18 cellular contexts compared by ENCODE assay signal in genomic region chr10:53918755-53919154, GRCh38.
A peak's percentile ranks its signal among the peaks of the same experiment; 100 is the strongest.
DNase-seq lines count a peak whose midpoint lies in the region; ATAC-seq and TF ChIP-seq lines count a peak whose summit lies in the region.
"Had no signal": no experiment of that assay in that cellular context is flagged by ENCODE, and none has a peak within 500 bp of the region (broad histone marks: within the 10 kb centered on the region; RNA-seq: fewer than 3 reads in every experiment).

No MANE protein-coding gene starts in this region.

- H3K79me1 ChIP-seq in neuronal stem cell (ENCODE audit: low read depth, low read length), result no peaks in the 10 kb centered on the region

- H3K27me3 Mint-ChIP-seq in activated T-helper 17 cell treated with anti-CD3 and anti-CD28 coated beads, Interleukin-2, amount 50 U/mL, for 72 hours, result no peaks in the 10 kb centered on the region

- no peaks in the 10 kb centered on the region for H3K4me1 ChIP-seq in neuronal stem cell (ENCODE audit: control insufficient read depth in 2 of 2, insufficient read depth in 1 of 2, low read depth in 1 of 2, low read length in 2 of 2)
- no peaks in the 10 kb centered on the region for H3K4me1 ChIP-seq in mucosa of descending colon (ENCODE audit: low read depth)

- H3K9me3 Mint-ChIP-seq in activated T-helper 17 cell treated with anti-CD3 and anti-CD28 coated beads, Interleukin-2, amount 50 U/mL, for 72 hours, result peaks cover 6% of the 10 kb centered on the region

- H3K18ac ChIP-seq in neuronal stem cell (ENCODE audit: low read length), result no peak overlapping the region

- H3K4me3 Mint-ChIP-seq in activated T-helper 17 cell treated with anti-CD3 and anti-CD28 coated beads, Interleukin-2, amount 50 U/mL, for 72 hours, result no peak overlapping the region
- H3K4me3 Mint-ChIP-seq: CD14-positive monocyte had no signal

- no peak overlapping the region for H3K4me2 ChIP-seq in neuronal stem cell (ENCODE audit: insufficient read depth, low read length, poor library complexity, severe bottlenecking)
- H3K4me2 ChIP-seq: KMS-11, PC-9 had no signal

- H3K27ac ChIP-seq in neuronal stem cell (replicated peaks; ENCODE audit: low read length), result no peak overlapping the region
- H3K27ac ChIP-seq: KMS-11, PC-9, SK-N-MC had no signal

- H3K36me3 ChIP-seq in neuronal stem cell (replicated peaks in 1 of 2; ENCODE audit: control insufficient read depth in 2 of 2, insufficient read depth in 2 of 2, low read length in 2 of 2) (no peaks in the 10 kb centered on the region), mucosa of descending colon (ENCODE audit: low read depth) (no peaks in the 10 kb centered on the region)

- H2BK5ac ChIP-seq in neuronal stem cell (ENCODE audit: low read length), result no peak overlapping the region

- H2AFZ ChIP-seq in neuronal stem cell (ENCODE audit: low read length), result peak overlapping the region; percentile 2
- H2AFZ ChIP-seq: PC-9 had no signal

- DNase-seq in ELF-1 (ENCODE audit: low read depth, low spot score), result peak; percentile 28
- peak; percentile 19 for DNase-seq in RKO (ENCODE audit: low spot score)
- peak; percentile 11 for DNase-seq in iPS DF 4.7 (ENCODE audit: extremely low read depth, low spot score)
- no peak for DNase-seq in neuronal stem cell (ENCODE audit: low spot score)
- no peak for DNase-seq in activated CD4-positive, alpha-beta T cell treated with anti-CD3 and anti-CD28 coated beads for 48 hours
- no peak for DNase-seq in mucosa of descending colon
- DNase-seq: DMS153, NCI-H1048, NCI-H2081 treated with DMSO at 0.1 percent for 48 hours, NCI-H510A, NCI-H774, PC-9 had no signal

- no peak overlapping the region for H3K27ac Mint-ChIP-seq in activated T-helper 17 cell treated with anti-CD3 and anti-CD28 coated beads, Interleukin-2, amount 50 U/mL, for 72 hours
- H3K27ac Mint-ChIP-seq: CD14-positive monocyte had no signal

- H4K8ac ChIP-seq in neuronal stem cell (ENCODE audit: low read depth, low read length), result no peak overlapping the region

- H3K9ac ChIP-seq in neuronal stem cell (ENCODE audit: low read depth, low read length, poor library complexity), result no peak overlapping the region
- H3K9ac ChIP-seq: KMS-11 had no signal

- no peak overlapping the region for H4K91ac ChIP-seq in neuronal stem cell (ENCODE audit: low read depth, low read length, poor library complexity)

- H2BK120ac ChIP-seq in neuronal stem cell (ENCODE audit: low read depth, low read length), result no peak overlapping the region

- no peak overlapping the region for H2AK5ac ChIP-seq in neuronal stem cell (ENCODE audit: low read depth, low read length)

- TF ChIP-seq CTCF in mucosa of descending colon (IDR thresholded peaks at IDR 0.05), result no peak

- no peak overlapping the region for H3K23ac ChIP-seq in neuronal stem cell (ENCODE audit: low read depth, low read length, poor library complexity)

- H3K4ac ChIP-seq in neuronal stem cell (ENCODE audit: low read length), result no peak overlapping the region

- H3K36me3 Mint-ChIP-seq in activated T-helper 17 cell treated with anti-CD3 and anti-CD28 coated beads, Interleukin-2, amount 50 U/mL, for 72 hours (ENCODE audit: low read depth), result no peaks in the 10 kb centered on the region
- H3K36me3 Mint-ChIP-seq: CD14-positive monocyte had no signal

- no peaks in the 10 kb centered on the region for H3K27me3 ChIP-seq in neuronal stem cell (ENCODE audit: control insufficient read depth in 3 of 3, insufficient read depth in 3 of 3, low read depth in 1 of 3, low read length in 3 of 3)

- no peak for ATAC-seq in activated T-helper 17 cell treated with anti-CD3 and anti-CD28 coated beads, Interleukin-2, amount 50 U/mL, for 72 hours (replicated peaks)
- no peak for ATAC-seq in HG03432 (IDR thresholded peaks at IDR 0.05; ENCODE audit: unreplicated experiment)
- no peak for ATAC-seq in mucosa of descending colon
- ATAC-seq: HCT116 had no signal

- WGBS in neuronal stem cell (ENCODE audit: extremely low coverage in 2 of 2, insufficient read length in 2 of 2, insufficient replicate concordance in 1 of 2), 2 donors, result no CpG with 5 or more reads among the region's 4 CpGs

- H3K4me3 ChIP-seq in neuronal stem cell (ENCODE audit: low read length in 2 of 2), result no peak overlapping the region
- H3K4me3 ChIP-seq in mucosa of descending colon, result no peak overlapping the region
- H3K4me3 ChIP-seq: PC-9, SK-N-MC had no signal

- H2BK15ac ChIP-seq in neuronal stem cell (ENCODE audit: low read length), result no peak overlapping the region

- no peaks in the 10 kb centered on the region for H3K9me3 ChIP-seq in neuronal stem cell (replicated peaks in 1 of 2; ENCODE audit: control insufficient read depth in 2 of 2, insufficient read depth in 1 of 2, low read depth in 1 of 2, low read length in 2 of 2)
- no peaks in the 10 kb centered on the region for H3K9me3 ChIP-seq in mucosa of descending colon

- intact Hi-C loops in mucosa of descending colon (cut with DNase I, micrococcal nuclease), result no loop called here

- H3K14ac ChIP-seq in neuronal stem cell (ENCODE audit: low read length), result no peak overlapping the region

- no peak overlapping the region for H2BK12ac ChIP-seq in neuronal stem cell (ENCODE audit: low read length)

- H3K4me1 Mint-ChIP-seq in activated T-helper 17 cell treated with anti-CD3 and anti-CD28 coated beads, Interleukin-2, amount 50 U/mL, for 72 hours, result no peaks in the 10 kb centered on the region
- H3K4me1 Mint-ChIP-seq: CD14-positive monocyte had no signal

Comparison
In these comparisons a context has a peak if more than half of its experiments do, and no peak if none do; other contexts are left out.
1. DNase-seq: peak in ELF-1 (single experiment), RKO (single experiment) and iPS DF 4.7 (single experiment); none in neuronal stem cell (single experiment), activated CD4-positive, alpha-beta T cell treated with anti-CD3 and anti-CD28 coated beads for 48 hours (single experiment) and mucosa of descending colon (0 of 3).